ENCODE assay signal across 8 cellular contexts in genomic region chr11:74948898-74949747, GRCh38. TPM values are rescaled to one million over a fixed set of nuclear protein-coding genes. Genes with fewer than 3 reads are reported as not detected.
A peak's percentile ranks its signal among the peaks of the same experiment; 100 is the strongest.
DNase-seq lines count a peak whose midpoint lies in the region; ATAC-seq, FAIRE-seq and TF ChIP-seq lines count a peak whose summit lies in the region.

Gene SPCS2 (plus strand): TSS chr11:74949266. CDS start chr11:74949286, 20 bp downstream.
A gene with protein sequence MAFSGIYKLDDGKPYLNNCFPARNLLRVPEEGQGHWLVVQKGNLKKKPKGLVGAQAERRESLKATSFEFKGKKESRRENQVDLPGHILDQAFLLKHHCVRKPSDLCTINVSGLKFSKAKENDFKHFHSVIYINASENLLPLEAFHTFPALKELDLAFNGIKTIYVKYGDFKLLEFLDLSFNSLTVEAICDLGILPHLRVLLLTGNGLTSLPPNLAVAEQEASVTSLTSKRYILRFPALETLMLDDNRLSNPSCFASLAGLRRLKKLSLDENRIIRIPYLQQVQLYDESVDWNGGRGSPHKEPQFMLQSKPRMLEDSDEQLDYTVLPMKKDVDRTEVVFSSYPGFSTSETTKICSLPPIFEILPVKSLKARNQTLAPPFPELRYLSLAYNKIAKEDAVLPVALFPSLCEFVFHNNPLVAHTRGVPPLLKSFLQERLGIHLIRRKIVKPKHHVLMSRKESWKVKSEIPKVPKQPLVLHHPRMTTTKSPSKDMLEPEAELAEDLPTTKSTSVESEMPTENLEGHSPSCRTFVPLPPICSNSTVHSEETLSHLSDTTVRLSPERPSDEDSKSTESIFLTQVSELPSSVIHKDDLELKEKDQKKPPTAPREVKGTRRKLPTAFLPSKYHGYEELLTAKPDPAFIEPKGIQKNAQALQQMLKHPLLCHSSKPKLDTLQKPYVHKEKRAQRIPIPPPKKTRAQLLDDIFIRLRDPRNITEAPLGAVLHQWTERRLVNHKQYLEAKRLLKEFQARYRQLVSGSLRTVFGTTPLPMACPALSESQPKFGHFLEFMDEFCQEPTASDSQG (minus strand): TSS chr11:74949091. CDS start chr11:74940878, 8,213 bp downstream.

- peak; percentile 91 for DNase-seq in NCI-H1694 treated with DMSO at 0.1 percent for 48 hours (lab: John Stamatoyannopoulos, UW)
- DNase-seq in T-helper 2 cell, result peak; percentile 93 to 99 (median 98)
- peak; percentile 96 to 99 for DNase-seq in ascending aorta (ENCODE audit: low spot score in 2 of 2)
- peak; percentile 100 for DNase-seq in right atrium auricular region (ENCODE audit: low spot score)
- peak; percentile 99 for DNase-seq in psoas muscle
- peak; percentile 98 for DNase-seq in urothelium cell line (ENCODE audit: low spot score)

- TF ChIP-seq POLR2A in GM15510 (IDR thresholded peaks at IDR 0.05; ENCODE audit: borderline replicate concordance, extremely low read depth, insufficient read length), result peak; percentile 81

- FAIRE-seq in urothelium cell line (lab: Jason Lieb, UNC), result peak; percentile 98

- H3K4me1 ChIP-seq in ascending aorta (peaks cover 6 to 17% of the 10 kb centered on the region in 2 donors), right atrium auricular region (peaks cover 0 to 34% of the 10 kb centered on the region in 2 donors), psoas muscle (peaks cover 24% of the 10 kb centered on the region)

- no peak for TF ChIP-seq CTCF in ascending aorta (IDR thresholded peaks at IDR 0.05)
- TF ChIP-seq CTCF in right atrium auricular region (IDR thresholded peaks at IDR 0.05), result no peak
- no peak for TF ChIP-seq CTCF in psoas muscle (IDR thresholded peaks at IDR 0.05)

- 0 to 1% (median 0%) methylated on average over 62 to 66 of the region's 66 CpGs for WGBS in psoas muscle, 3 donors

- ATAC-seq in HG02885 (IDR thresholded peaks at IDR 0.05; ENCODE audit: poor library complexity, unreplicated experiment) (peak; percentile 93), psoas muscle (peak; percentile 99 to 100 (median 100))

- intact Hi-C loops in ascending aorta (cut with DNase I), result loop anchor here (2.0 to 5.0 kb wide), 3 partner anchors 40 to 777 kb away; partner anchors contain the start of genes C2CD3, NEU3, PPME1 and RNF169
- intact Hi-C loops in psoas muscle (cut with DNase I), result loop anchor here (2.0 to 5.0 kb wide), 3 partner anchors 38 to 63 kb away; partner anchors contain the start of gene NEU3 (in 2 of the 2)

- H3K4me3 ChIP-seq in ascending aorta, result peak within 1 kb of the TSS; percentile 64 to 90
- H3K4me3 ChIP-seq in right atrium auricular region, result peak within 1 kb of the TSS; percentile 85 to 93
- peak within 1 kb of the TSS; percentile 84 for H3K4me3 ChIP-seq in psoas muscle

- H3K27me3 ChIP-seq in ascending aorta, result no peaks in the 10 kb centered on the region
- H3K27me3 ChIP-seq in right atrium auricular region, result no peaks in the 10 kb centered on the region
- H3K27me3 ChIP-seq in psoas muscle (ENCODE audit: insufficient read depth in 3 of 3, low read length in 2 of 3), result no peaks in the 10 kb centered on the region

- H3K9me3 ChIP-seq in ascending aorta (no peaks in the 10 kb centered on the region), right atrium auricular region (no peaks in the 10 kb centered on the region), psoas muscle (no peaks in the 10 kb centered on the region)

- H3K27ac ChIP-seq in ascending aorta, result peak within 1 kb of the TSS; percentile 62 to 85
- H3K27ac ChIP-seq in right atrium auricular region, result peak within 1 kb of the TSS; percentile 86 to 91
- H3K27ac ChIP-seq in psoas muscle, result peak within 1 kb of the TSS; percentile 89

- H3K36me3 ChIP-seq in ascending aorta, result no peaks in the 10 kb centered on the region
- no peaks in the 10 kb centered on the region for H3K36me3 ChIP-seq in right atrium auricular region
- peaks cover 0 to 21% of the 10 kb centered on the region in 2 donors for H3K36me3 ChIP-seq in psoas muscle (ENCODE audit: insufficient read depth in 1 of 2, low read depth in 1 of 2)

RNA-seq across cellular contexts. Expression of gene SPCS2, which starts in this region (rescaled TPM):
- total RNA-seq in ascending aorta (13.0 TPM), right atrium auricular region (10 to 100 TPM; 26.6 to 34.7 TPM), psoas muscle (10 to 100 TPM; 51.1 to 95.1 (median 63.6) TPM)
- polyA plus RNA-seq in psoas muscle, result 100 to 1,000 TPM in 2 of 3 donors, 10 to 100 TPM in 1; 78.9 to 132 (median 104) TPM

RNA-seq across cellular contexts. Expression of the second gene that starts in this region (rescaled TPM):
- total RNA-seq in ascending aorta, result 11.4 TPM
- 1 to 10 TPM; 6.8 to 8.1 TPM for total RNA-seq in right atrium auricular region
- total RNA-seq in psoas muscle, result 10 to 100 TPM in 1 of 4 donors, 1 to 10 TPM in 3; 5.5 to 15.1 (median 7.5) TPM
- polyA plus RNA-seq in psoas muscle, result 1 to 10 TPM; 3.1 to 9.3 (median 6.9) TPM

Comparison
In these comparisons a context has a peak if more than half of its experiments do, and no peak if none do; other contexts are left out.
1. Peak in every context shown above with its lines: DNase-seq, ATAC-seq, H3K4me3 ChIP-seq and H3K27ac ChIP-seq.